ENCODE assay signal across 1 cellular context in the genomic region with DNA sequence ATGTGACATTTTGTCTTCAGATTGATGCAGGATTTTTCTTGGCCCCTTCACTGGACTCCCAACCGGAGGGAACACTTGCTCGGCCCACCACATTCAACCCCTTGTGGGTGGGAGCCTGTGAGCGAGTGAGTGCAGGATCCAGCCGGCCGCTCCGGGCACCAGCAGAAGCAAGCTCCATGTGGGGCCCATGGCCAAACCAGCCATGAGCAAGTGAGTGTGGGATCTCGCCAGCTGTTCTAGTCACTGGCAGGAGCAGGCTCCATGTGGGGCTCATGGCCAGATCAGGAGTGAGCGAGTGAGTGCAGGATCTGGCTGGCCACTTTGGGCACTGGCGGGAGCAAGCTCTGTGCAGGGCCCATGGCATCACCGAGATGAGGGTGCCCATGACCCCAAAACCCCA.
TF ChIP-seq lines count a peak whose summit lies in the region.

No MANE protein-coding gene starts in this region.

TF ChIP-seq in HepG2, 621 proteins besides CTCF, POLR2A, EP300 and RAD21 (continued from another document):
- no peak for TF ChIP-seq ZNF609 (CRISPR knock-in tag; IDR thresholded peaks at IDR 0.05; ENCODE audit: borderline replicate concordance)
- no peak for TF ChIP-seq ZNF225 (CRISPR knock-in tag; IDR thresholded peaks at IDR 0.05)
- no peak for TF ChIP-seq ZSCAN9 (CRISPR knock-in tag; IDR thresholded peaks at IDR 0.05; ENCODE audit: borderline replicate concordance)
- no peak for TF ChIP-seq THYN1 (CRISPR knock-in tag; IDR thresholded peaks at IDR 0.05; ENCODE audit: borderline replicate concordance, low read depth)
- no peak for TF ChIP-seq NR2F1 (CRISPR knock-in tag; IDR thresholded peaks at IDR 0.05)
